8 cellular contexts compared by ENCODE assay signal in genomic region chr7:129091484-129092002, GRCh38. TPM values are rescaled to one million over a fixed set of nuclear protein-coding genes. Genes with fewer than 3 reads are reported as not detected.
DNase-seq lines count a peak whose midpoint lies in the region; ATAC-seq and TF ChIP-seq lines count a peak whose summit lies in the region.

No MANE protein-coding gene starts in this region.

- POLR2A ChIA-PET in activated CD8-positive, alpha-beta T cell treated with anti-CD3 and anti-CD28 coated beads, Interleukin-2, amount 10 ng/mL, durations not matched to agents 7 days and 5 days (lab: Charles Lee), result interaction anchor here (0.5 to 0.7 kb wide), 4 partner anchors 36 to 365 kb away, joined by 3 read pairs; partner anchors contain the start of gene TNPO3

- H3K36me3 ChIP-seq in effector memory CD4-positive, alpha-beta T cell (ENCODE audit: control insufficient read depth, insufficient read depth, low read length), result no peaks in the 10 kb centered on the region

- H3K27me3 Mint-ChIP-seq in activated CD8-positive, alpha-beta T cell treated with anti-CD3 and anti-CD28 coated beads, Interleukin-2, amount 10 ng/mL, durations not matched to agents 7 days and 5 days (ENCODE audit: low read depth), result peaks cover 2% of the 10 kb centered on the region
- no peaks in the 10 kb centered on the region for H3K27me3 Mint-ChIP-seq in memory B cell

- CTCF ChIA-PET in activated CD8-positive, alpha-beta T cell treated with anti-CD3 and anti-CD28 coated beads, Interleukin-2, amount 10 ng/mL, durations not matched to agents 7 days and 5 days (lab: Charles Lee), result interaction anchor here (0.5 to 4.3 kb wide), 64 partner anchors 8 to 392 kb away, joined by 3 to 29 read pairs (median 5); partner anchors contain the start of genes ATP6V1F, CALU, KCP and TNPO3

- no peaks in the 10 kb centered on the region for H3K9me3 ChIP-seq in effector memory CD4-positive, alpha-beta T cell (ENCODE audit: control insufficient read depth, low read length)

- H3K4me3 Mint-ChIP-seq in activated CD8-positive, alpha-beta T cell treated with anti-CD3 and anti-CD28 coated beads, Interleukin-2, amount 10 ng/mL, durations not matched to agents 7 days and 5 days, result no peak overlapping the region
- peak overlapping the region; percentile 57 for H3K4me3 Mint-ChIP-seq in memory B cell

- H3K27ac Mint-ChIP-seq in activated CD8-positive, alpha-beta T cell treated with anti-CD3 and anti-CD28 coated beads, Interleukin-2, amount 10 ng/mL, durations not matched to agents 7 days and 5 days, result no peak overlapping the region
- H3K27ac Mint-ChIP-seq in memory B cell, result peak overlapping the region; percentile 1

- H3K9me3 Mint-ChIP-seq in activated CD8-positive, alpha-beta T cell treated with anti-CD3 and anti-CD28 coated beads, Interleukin-2, amount 10 ng/mL, durations not matched to agents 7 days and 5 days (ENCODE audit: insufficient read depth), result no peaks in the 10 kb centered on the region
- H3K9me3 Mint-ChIP-seq in memory B cell, result no peaks in the 10 kb centered on the region

- peaks cover 39% of the 10 kb centered on the region for H3K4me1 Mint-ChIP-seq in activated CD8-positive, alpha-beta T cell treated with anti-CD3 and anti-CD28 coated beads, Interleukin-2, amount 10 ng/mL, durations not matched to agents 7 days and 5 days (ENCODE audit: low read depth)
- peaks cover 27% of the 10 kb centered on the region for H3K4me1 Mint-ChIP-seq in memory B cell

- H3K27me3 ChIP-seq in effector memory CD4-positive, alpha-beta T cell (replicated peaks; ENCODE audit: control insufficient read depth, insufficient read depth, low read length, poor library complexity, severe bottlenecking), result no peaks in the 10 kb centered on the region

- no peak overlapping the region for H3K4me3 ChIP-seq in GM12875 (ENCODE audit: low read depth, low read length)
- no peak overlapping the region for H3K4me3 ChIP-seq in effector memory CD4-positive, alpha-beta T cell (ENCODE audit: insufficient read depth, low read depth, low read length, poor library complexity, severe bottlenecking)

- no peaks in the 10 kb centered on the region for H3K4me1 ChIP-seq in effector memory CD4-positive, alpha-beta T cell (ENCODE audit: control insufficient read depth, insufficient read depth, low read length, poor library complexity, severe bottlenecking)

- ATAC-seq in HG03521 (IDR thresholded peaks at IDR 0.05; ENCODE audit: unreplicated experiment) (peak; percentile 43), memory B cell (ENCODE audit: low read depth) (peak; percentile 72), HG02970 (IDR thresholded peaks at IDR 0.05; ENCODE audit: low FRiP score, unreplicated experiment) (no peak)
- ATAC-seq in activated CD8-positive, alpha-beta T cell treated with anti-CD3 and anti-CD28 coated beads, Interleukin-2, amount 10 ng/mL, durations not matched to agents 7 days and 5 days, result peak; percentile 87

- peak; percentile 97 for TF ChIP-seq CTCF in GM12875 (IDR thresholded peaks at IDR 0.05; ENCODE audit: borderline replicate concordance, insufficient read depth, low read depth, low read length)

- H3K27ac ChIP-seq in effector memory CD4-positive, alpha-beta T cell (ENCODE audit: insufficient read depth, low read length, poor library complexity, severe bottlenecking), result no peak overlapping the region

- H3K36me3 Mint-ChIP-seq in activated CD8-positive, alpha-beta T cell treated with anti-CD3 and anti-CD28 coated beads, Interleukin-2, amount 10 ng/mL, durations not matched to agents 7 days and 5 days (ENCODE audit: low read depth), result no peaks in the 10 kb centered on the region
- no peaks in the 10 kb centered on the region for H3K36me3 Mint-ChIP-seq in memory B cell

- DNase-seq in NCI-H748 treated with DMSO at 0.1 percent for 48 hours (lab: John Stamatoyannopoulos, UW) (peak; percentile 76), memory B cell (ENCODE audit: low spot score in 2 of 2) (peak; percentile 95 to 99)
- DNase-seq in activated CD8-positive, alpha-beta T cell treated with anti-CD3 and anti-CD28 coated beads, Interleukin-2, amount 10 ng/mL, durations not matched to agents 7 days and 5 days, result peak; percentile 91
- peak; percentile 64 to 75 (median 68) for DNase-seq in effector memory CD4-positive, alpha-beta T cell
- peak; percentile 53 to 66 for DNase-seq in stimulated activated CD8-positive, alpha-beta memory T cell treated with anti-CD3 and anti-CD28 coated beads, Interleukin-15, amount 100 ng/mL, for 4 hours (ENCODE audit: low read depth in 2 of 2)

RNA-seq across cellular contexts. Expression of gene TNPO3, which starts 36.6 kb away (rescaled TPM):
- total RNA-seq in activated CD8-positive, alpha-beta T cell treated with anti-CD3 and anti-CD28 coated beads, Interleukin-2, amount 10 ng/mL, durations not matched to agents 7 days and 5 days, result 10 to 100 TPM; 47.2 to 47.9 TPM

RNA-seq across cellular contexts. Expression of gene TSPAN33, which starts 53.0 kb away (rescaled TPM):
- 1 to 10 TPM; 2.7 to 2.8 TPM for total RNA-seq in activated CD8-positive, alpha-beta T cell treated with anti-CD3 and anti-CD28 coated beads, Interleukin-2, amount 10 ng/mL, durations not matched to agents 7 days and 5 days
